Comparison of ENCODE assay signal across 16 cellular contexts in the genomic region with DNA sequence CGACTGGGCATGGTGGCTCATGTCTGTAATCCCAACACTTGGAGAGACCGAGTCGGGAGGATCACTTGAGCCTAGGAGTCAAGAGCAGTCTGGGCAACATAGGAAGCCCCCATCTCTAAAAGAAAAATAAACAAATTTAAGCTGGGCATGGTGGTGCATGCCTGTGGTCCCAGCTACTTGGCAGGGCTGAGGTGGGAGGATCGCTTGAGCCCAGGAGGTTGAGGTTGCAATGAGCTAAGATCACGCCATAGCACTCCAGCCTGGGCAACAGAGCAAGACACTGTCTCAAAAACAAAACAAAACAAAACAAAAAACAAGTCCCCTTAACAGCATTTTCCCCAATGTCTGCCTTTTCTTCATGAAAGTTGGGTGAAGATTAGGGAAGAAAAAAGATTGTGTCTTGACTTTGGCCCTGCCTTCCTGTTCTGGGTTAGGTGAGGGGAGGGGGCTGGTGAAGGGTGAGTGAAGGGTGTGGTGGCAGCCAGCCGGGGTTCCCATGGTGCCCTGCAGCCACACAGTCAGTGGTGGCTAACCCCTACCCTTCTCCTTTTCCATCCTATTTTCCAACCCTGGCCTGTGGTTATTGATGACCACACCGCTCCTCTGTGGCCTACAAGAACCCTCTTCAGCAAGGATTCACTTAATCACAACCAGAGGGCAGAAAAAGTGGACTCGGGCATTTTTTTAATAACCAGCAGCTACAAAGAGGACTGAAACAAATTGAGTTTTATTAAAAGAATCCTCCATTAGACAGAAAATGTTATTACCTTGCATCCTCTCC. TPM values are rescaled to one million over a fixed set of nuclear protein-coding genes. Genes with fewer than 3 reads are reported as not detected.
DNase-seq lines count a peak whose midpoint lies in the region; ATAC-seq and TF ChIP-seq lines count a peak whose summit lies in the region.
"Had no signal": no experiment of that assay in that cellular context is flagged by ENCODE, and none has a peak within 500 bp of the region (broad histone marks: within the 10 kb centered on the region; RNA-seq: fewer than 3 reads in every experiment).

No MANE protein-coding gene starts in this region.

- H3K23ac ChIP-seq in trophoblast cell (ENCODE audit: low read length) = no peak overlapping the region

- no peaks in the 10 kb centered on the region for H3K79me2 ChIP-seq in trophoblast cell (ENCODE audit: control insufficient read depth, insufficient read depth, low read length, poor library complexity)

- H3K79me1 ChIP-seq in trophoblast cell (ENCODE audit: low read length) = peaks cover 10% of the 10 kb centered on the region

- no peak overlapping the region for H4K8ac ChIP-seq in trophoblast cell (ENCODE audit: low read depth, low read length)

- no peak overlapping the region for H3K27ac ChIP-seq in trophoblast cell (ENCODE audit: low read depth, low read length)

- H3K27me3 ChIP-seq in trophoblast cell (ENCODE audit: insufficient read depth, low read length) (peaks cover 3% of the 10 kb centered on the region), BE2C (peaks cover 5% of the 10 kb centered on the region; the same call in 1 of the 2 replicates)

- no peak overlapping the region for H3K14ac ChIP-seq in trophoblast cell (ENCODE audit: low read length)

- no peak for DNase-seq in activated naive CD8-positive, alpha-beta T cell treated with anti-CD3 and anti-CD28 coated beads for 36 hours
- no peak for DNase-seq in activated naive CD8-positive, alpha-beta T cell treated with anti-CD3 and anti-CD28 coated beads, Interleukin-2, amount 50 U/mL, for 24 hours
- peak; percentile 66 for DNase-seq in M059J (ENCODE audit: low read depth)
- peak; percentile 41 for DNase-seq in astrocyte of the hippocampus (ENCODE audit: low read depth, low spot score)
- DNase-seq in trophoblast cell = no peak
- no peak for DNase-seq in BE2C
- DNase-seq: DMS79, GOT3, NCI-H1092, NCI-H1694, NCI-H446, NCI-H774 had no signal

- H3K4ac ChIP-seq in trophoblast cell (ENCODE audit: low read depth, low read length) = no peak overlapping the region

- no peak overlapping the region for H3K18ac ChIP-seq in trophoblast cell (ENCODE audit: low read length)

- H3K4me2 ChIP-seq in trophoblast cell (ENCODE audit: low read length) = no peak overlapping the region

- H3K4me1 ChIP-seq in trophoblast cell (ENCODE audit: control insufficient read depth in 1 of 2, insufficient read depth in 2 of 2, low read length in 2 of 2) (peaks cover 19 to 21% of the 10 kb centered on the region in 2 experiments), BE2C (no peaks in the 10 kb centered on the region; the same call in 1 of the 2 replicates)

- H2BK12ac ChIP-seq in trophoblast cell (ENCODE audit: low read length) = peak overlapping the region; percentile 86

- H3K9me3 ChIP-seq in trophoblast cell (ENCODE audit: insufficient read depth, low read depth, low read length) (peaks cover 2% of the 10 kb centered on the region), BE2C (no peaks in the 10 kb centered on the region)

- no peak overlapping the region for H2BK120ac ChIP-seq in trophoblast cell (ENCODE audit: insufficient read depth, low read length, poor library complexity)

- H3K9me3 Mint-ChIP-seq in activated naive CD8-positive, alpha-beta T cell treated with anti-CD3 and anti-CD28 coated beads for 36 hours = no peaks in the 10 kb centered on the region
- H3K9me3 Mint-ChIP-seq in activated naive CD8-positive, alpha-beta T cell treated with anti-CD3 and anti-CD28 coated beads, Interleukin-2, amount 50 U/mL, for 24 hours = no peaks in the 10 kb centered on the region

- no peak for TF ChIP-seq CTCF in BE2C (IDR thresholded peaks at IDR 0.05; ENCODE audit: low read depth, low read length)

- H3K27me3 Mint-ChIP-seq in activated naive CD8-positive, alpha-beta T cell treated with anti-CD3 and anti-CD28 coated beads for 36 hours = peaks cover 4% of the 10 kb centered on the region
- peaks cover 7% of the 10 kb centered on the region for H3K27me3 Mint-ChIP-seq in activated naive CD8-positive, alpha-beta T cell treated with anti-CD3 and anti-CD28 coated beads, Interleukin-2, amount 50 U/mL, for 24 hours

- H3K36me3 Mint-ChIP-seq in activated naive CD8-positive, alpha-beta T cell treated with anti-CD3 and anti-CD28 coated beads for 36 hours = no peaks in the 10 kb centered on the region
- H3K36me3 Mint-ChIP-seq in activated naive CD8-positive, alpha-beta T cell treated with anti-CD3 and anti-CD28 coated beads, Interleukin-2, amount 50 U/mL, for 24 hours (ENCODE audit: low read depth) = no peaks in the 10 kb centered on the region

- no peak for ATAC-seq in activated naive CD8-positive, alpha-beta T cell treated with anti-CD3 and anti-CD28 coated beads, Interleukin-2, amount 50 U/mL, for 24 hours
- ATAC-seq in GM21576 (IDR thresholded peaks at IDR 0.05; ENCODE audit: unreplicated experiment) (no peak), HG02623 (IDR thresholded peaks at IDR 0.05; ENCODE audit: unreplicated experiment) (no peak)
- ATAC-seq: Right ventricle myocardium inferior had no signal

- H3K36me3 ChIP-seq in trophoblast cell (ENCODE audit: control insufficient read depth in 1 of 2, insufficient read depth in 2 of 2, low read length in 2 of 2) (no peaks in the 10 kb centered on the region), BE2C (no peaks in the 10 kb centered on the region)

- no peak overlapping the region for H2AFZ ChIP-seq in trophoblast cell (ENCODE audit: insufficient read depth, low read length, poor library complexity)

- H4K12ac ChIP-seq in trophoblast cell (ENCODE audit: low read depth, low read length) = no peak overlapping the region

- no peak overlapping the region for H3K4me3 Mint-ChIP-seq in activated naive CD8-positive, alpha-beta T cell treated with anti-CD3 and anti-CD28 coated beads for 36 hours
- H3K4me3 Mint-ChIP-seq in activated naive CD8-positive, alpha-beta T cell treated with anti-CD3 and anti-CD28 coated beads, Interleukin-2, amount 50 U/mL, for 24 hours = no peak overlapping the region
- H3K4me3 Mint-ChIP-seq: CD14-positive monocyte had no signal

- no CpG with 5 or more reads among the region's 8 CpGs for WGBS in trophoblast cell (ENCODE audit: extremely low coverage, insufficient coverage, insufficient read length)

- H4K91ac ChIP-seq in trophoblast cell (ENCODE audit: low read depth, low read length) = no peak overlapping the region

- no peak overlapping the region for H3K9ac ChIP-seq in trophoblast cell (ENCODE audit: low read length)

- peak overlapping the region; percentile 30 for H2AK5ac ChIP-seq in trophoblast cell (ENCODE audit: low read length)

- peak overlapping the region; percentile 38 for H3K27ac Mint-ChIP-seq in activated naive CD8-positive, alpha-beta T cell treated with anti-CD3 and anti-CD28 coated beads for 36 hours
- H3K27ac Mint-ChIP-seq in activated naive CD8-positive, alpha-beta T cell treated with anti-CD3 and anti-CD28 coated beads, Interleukin-2, amount 50 U/mL, for 24 hours = no peak overlapping the region

- no peak overlapping the region for H2BK5ac ChIP-seq in trophoblast cell (ENCODE audit: low read depth, low read length, poor library complexity)

- H3K4me1 Mint-ChIP-seq in activated naive CD8-positive, alpha-beta T cell treated with anti-CD3 and anti-CD28 coated beads for 36 hours = peaks cover 34% of the 10 kb centered on the region
- H3K4me1 Mint-ChIP-seq in activated naive CD8-positive, alpha-beta T cell treated with anti-CD3 and anti-CD28 coated beads, Interleukin-2, amount 50 U/mL, for 24 hours = peaks cover 14% of the 10 kb centered on the region

- H3K4me3 ChIP-seq in trophoblast cell (ENCODE audit: low read depth, low read length) = no peak overlapping the region
- H3K4me3 ChIP-seq in BE2C (ENCODE audit: low read depth, low read length) = no peak overlapping the region

RNA-seq across cellular contexts. Expression of a gene that starts 28.4 kb away (rescaled TPM):
- total RNA-seq in activated naive CD8-positive, alpha-beta T cell treated with anti-CD3 and anti-CD28 coated beads for 36 hours = 10 to 100 TPM; 15.7 to 16.4 TPM
- total RNA-seq in M059J (2014; rRNA removed; shearing (Covaris generic)) = 32.6 and 46.7 TPM in 2 replicates
- polyA plus RNA-seq in trophoblast cell (2013) = 49.5 and 54.4 TPM in 2 replicates
- polyA plus RNA-seq in BE2C (2012; ENCODE audit: insufficient read depth, insufficient read length, low read depth) = 2.1 TPM

Comparison
In these comparisons a context has a peak if more than half of its experiments do, and no peak if none do; other contexts are left out.
1. DNase-seq: peak in M059J (single experiment) and astrocyte of the hippocampus (single experiment); none in activated naive CD8-positive, alpha-beta T cell treated with anti-CD3 and anti-CD28 coated beads for 36 hours (single experiment), activated naive CD8-positive, alpha-beta T cell treated with anti-CD3 and anti-CD28 coated beads, Interleukin-2, amount 50 U/mL, for 24 hours (single experiment), trophoblast cell (0 of 2) and BE2C (single experiment).